Comparison of ENCODE assay signal across 8 cellular contexts in the genomic region with DNA sequence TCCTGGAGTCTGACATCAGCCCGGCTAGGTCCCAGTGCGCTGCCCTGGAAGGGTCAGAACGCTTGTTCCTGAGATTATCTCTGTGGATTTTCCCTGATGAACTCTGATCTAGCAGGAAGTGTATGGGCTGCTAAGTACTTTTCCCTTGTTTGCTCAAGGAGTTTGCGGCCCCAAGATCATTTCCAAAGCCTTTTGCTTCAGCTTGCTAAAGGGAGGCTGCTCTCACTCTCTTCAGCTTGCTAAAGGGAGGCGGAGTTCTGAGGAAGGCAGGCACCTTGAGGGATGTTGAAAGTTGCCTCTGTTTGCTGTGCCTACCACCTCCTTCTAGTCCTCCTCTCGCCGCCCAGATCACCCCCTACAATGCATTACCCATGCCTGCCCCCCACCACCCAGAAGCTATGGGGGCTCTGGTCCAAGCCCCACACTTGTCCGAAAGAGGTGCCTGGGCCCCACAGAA. TPM values are rescaled to one million over a fixed set of nuclear protein-coding genes. Genes with fewer than 3 reads are reported as not detected.
"Had no signal": no experiment of that assay in that cellular context is flagged by ENCODE, and none has a peak within 500 bp of the region (broad histone marks: within the 10 kb centered on the region; RNA-seq: fewer than 3 reads in every experiment).

No MANE protein-coding gene starts in this region.

RNA-seq across cellular contexts. Expression of gene NPY4R2, which starts 18.3 kb away (rescaled TPM):
- total RNA-seq: chondrocyte; gastrocnemius medialis; natural killer cell treated with Interleukin-12 subunit alpha and Interleukin-12 subunit beta and Interleukin-15 and Interleukin-18, amount 100 ng/mL, for 72 hours; neural crest cell; progenitor cell of endocrine pancreas; sciatic nerve had no signal
- polyA plus RNA-seq: pancreas, thymus had no signal
